8 cellular contexts compared by ENCODE assay signal in genomic region chr3:78728406-78729145, GRCh38.
DNase-seq lines count a peak whose midpoint lies in the region; ATAC-seq, FAIRE-seq and TF ChIP-seq lines count a peak whose summit lies in the region.

No MANE protein-coding gene starts in this region.

- H3K27ac Mint-ChIP-seq in MCF 10A (ENCODE audit: low read depth, unreplicated experiment) (no peak overlapping the region), astrocyte (ENCODE audit: unreplicated experiment) (no peak overlapping the region)
- no peak overlapping the region for H3K27ac Mint-ChIP-seq in activated naive CD4-positive, alpha-beta T cell treated with anti-CD3 and anti-CD28 coated beads, Interleukin-2, amount 10 ng/mL, durations not matched to agents 7 days and 5 days

- no peaks in the 10 kb centered on the region for H3K79me2 ChIP-seq in astrocyte (ENCODE audit: insufficient read depth, low read length)

- no peak overlapping the region for H3K4me2 ChIP-seq in astrocyte (ENCODE audit: low read length)

- H3K27me3 Mint-ChIP-seq in MCF 10A (ENCODE audit: insufficient read depth, unreplicated experiment) (no peaks in the 10 kb centered on the region), astrocyte (ENCODE audit: low read depth, unreplicated experiment) (no peaks in the 10 kb centered on the region)
- no peaks in the 10 kb centered on the region for H3K27me3 Mint-ChIP-seq in activated naive CD4-positive, alpha-beta T cell treated with anti-CD3 and anti-CD28 coated beads, Interleukin-2, amount 10 ng/mL, durations not matched to agents 7 days and 5 days

- no peaks in the 10 kb centered on the region for H3K36me3 ChIP-seq in breast epithelium
- no peaks in the 10 kb centered on the region for H3K36me3 ChIP-seq in astrocyte (ENCODE audit: insufficient read depth, low read length)

- intact Hi-C loops in MCF 10A (cut with micrococcal nuclease): no loop called here
- intact Hi-C loops in breast epithelium (cut with DNase I; ENCODE audit: low total_unique reads): no loop called here

- no peak overlapping the region for H3K9ac ChIP-seq in astrocyte (ENCODE audit: low read length)

- H3K27me3 ChIP-seq in breast epithelium (no peaks in the 10 kb centered on the region), astrocyte (ENCODE audit: insufficient read depth, low read length) (no peaks in the 10 kb centered on the region)

- CTCF ChIA-PET in MCF 10A (lab: Yijun Ruan, JAX): interaction anchor here (0.9 kb wide), 1 partner anchor 63 kb away, joined by 3 read pairs; no protein-coding TSS in a partner anchor
- CTCF ChIA-PET in activated naive CD4-positive, alpha-beta T cell treated with anti-CD3 and anti-CD28 coated beads, Interleukin-2, amount 10 ng/mL, durations not matched to agents 7 days and 5 days (lab: Charles Lee): no interaction called here

- H3K27ac ChIP-seq in breast epithelium (no peak overlapping the region), astrocyte (ENCODE audit: low read depth, low read length) (no peak overlapping the region)

- no peak overlapping the region for H2AFZ ChIP-seq in astrocyte (ENCODE audit: low read depth, low read length)

- H3K4me3 ChIP-seq in breast epithelium (no peak overlapping the region), astrocyte (ENCODE audit: insufficient read depth, low read depth, low read length) (no peak overlapping the region)

- FAIRE-seq in astrocyte (lab: Jason Lieb, UNC): no peak

- no peaks in the 10 kb centered on the region for H3K9me3 ChIP-seq in breast epithelium
- H3K9me3 ChIP-seq in astrocyte (ENCODE audit: insufficient read depth, low read depth, low read length): no peaks in the 10 kb centered on the region

- no TSS peak for BruUV-seq in MCF 10A (replicated peaks; lab: Mats Ljungman, UMichigan)

- DNase-seq in MCF 10A (ENCODE audit: unreplicated experiment) (peak; percentile 61), breast epithelium (ENCODE audit: low spot score in 2 of 2) (no peak), astrocyte (ENCODE audit: low read depth) (peak; percentile 51), left kidney (ENCODE audit: low read depth, low spot score) (peak; percentile 74)
- DNase-seq in activated naive CD4-positive, alpha-beta T cell treated with anti-CD3 and anti-CD28 coated beads, Interleukin-2, amount 10 ng/mL, durations not matched to agents 7 days and 5 days: no peak
- DNase-seq in stimulated activated CD4-positive, alpha-beta T cell treated with anti-CD3 and anti-CD28 coated beads, Interleukin-4, amount 100 ng/mL, for 24 hours: no peak

- POLR2A ChIA-PET in MCF 10A (lab: Yijun Ruan, JAX): interaction anchor here (1.0 to 2.3 kb wide), 5 partner anchors 11 to 291 kb away, joined by 3 to 10 read pairs (median 4); no protein-coding TSS in a partner anchor

- no peak for TF ChIP-seq CTCF in MCF 10A (IDR thresholded peaks at IDR 0.05; ENCODE audit: unreplicated experiment)
- no peak for TF ChIP-seq CTCF in breast epithelium (IDR thresholded peaks at IDR 0.05)
- TF ChIP-seq CTCF in astrocyte (IDR thresholded peaks at IDR 0.05; ENCODE audit: insufficient read depth, low read depth, low read length): no peak

- TF ChIP-seq POLR2A in breast epithelium (IDR thresholded peaks at IDR 0.05): no peak

- H4K20me1 ChIP-seq in astrocyte (ENCODE audit: insufficient read depth, low read length): no peaks in the 10 kb centered on the region

- ATAC-seq in HG02840 (IDR thresholded peaks at IDR 0.05; ENCODE audit: low FRiP score, unreplicated experiment) (no peak), HG02571 (IDR thresholded peaks at IDR 0.05; ENCODE audit: unreplicated experiment) (no peak)

- H3K4me1 Mint-ChIP-seq in MCF 10A (ENCODE audit: insufficient read depth, unreplicated experiment) (peaks cover 14% of the 10 kb centered on the region), astrocyte (ENCODE audit: low read depth, unreplicated experiment) (peaks cover 22% of the 10 kb centered on the region)
- no peaks in the 10 kb centered on the region for H3K4me1 Mint-ChIP-seq in activated naive CD4-positive, alpha-beta T cell treated with anti-CD3 and anti-CD28 coated beads, Interleukin-2, amount 10 ng/mL, durations not matched to agents 7 days and 5 days

- H3K4me3 Mint-ChIP-seq in MCF 10A (ENCODE audit: unreplicated experiment) (no peak overlapping the region), astrocyte (ENCODE audit: unreplicated experiment) (no peak overlapping the region)
- no peak overlapping the region for H3K4me3 Mint-ChIP-seq in activated naive CD4-positive, alpha-beta T cell treated with anti-CD3 and anti-CD28 coated beads, Interleukin-2, amount 10 ng/mL, durations not matched to agents 7 days and 5 days

- H3K4me1 ChIP-seq in breast epithelium: no peaks in the 10 kb centered on the region
- no peaks in the 10 kb centered on the region for H3K4me1 ChIP-seq in astrocyte (ENCODE audit: insufficient read depth, low read length)

- H3K36me3 Mint-ChIP-seq in MCF 10A (ENCODE audit: insufficient read depth, unreplicated experiment) (no peaks in the 10 kb centered on the region), astrocyte (ENCODE audit: low read depth, unreplicated experiment) (no peaks in the 10 kb centered on the region)
- no peaks in the 10 kb centered on the region for H3K36me3 Mint-ChIP-seq in activated naive CD4-positive, alpha-beta T cell treated with anti-CD3 and anti-CD28 coated beads, Interleukin-2, amount 10 ng/mL, durations not matched to agents 7 days and 5 days

- no peaks in the 10 kb centered on the region for H3K9me3 Mint-ChIP-seq in MCF 10A (ENCODE audit: unreplicated experiment)
- H3K9me3 Mint-ChIP-seq in astrocyte (ENCODE audit: unreplicated experiment): no peaks in the 10 kb centered on the region
- H3K9me3 Mint-ChIP-seq in activated naive CD4-positive, alpha-beta T cell treated with anti-CD3 and anti-CD28 coated beads, Interleukin-2, amount 10 ng/mL, durations not matched to agents 7 days and 5 days: no peaks in the 10 kb centered on the region

Comparison
In these comparisons a context has a peak if more than half of its experiments do, and no peak if none do; other contexts are left out.
1. DNase-seq: peak in MCF 10A (single experiment), astrocyte (single experiment) and left kidney (single experiment); none in breast epithelium (0 of 2), activated naive CD4-positive, alpha-beta T cell treated with anti-CD3 and anti-CD28 coated beads, Interleukin-2, amount 10 ng/mL, durations not matched to agents 7 days and 5 days (single experiment) and stimulated activated CD4-positive, alpha-beta T cell treated with anti-CD3 and anti-CD28 coated beads, Interleukin-4, amount 100 ng/mL, for 24 hours (single experiment).